In genomic region chr6:56842602-56843475, GRCh38 we compare ENCODE assay signal across 8 cellular contexts.
DNase-seq lines count a peak whose midpoint lies in the region; ATAC-seq and TF ChIP-seq lines count a peak whose summit lies in the region.

No MANE protein-coding gene starts in this region.

- 2 to 9% methylated on average over 47 of the region's 47 CpGs for WGBS in heart right ventricle, 2 donors

- intact Hi-C loops in heart right ventricle (cut with DNase I), result loop anchor here in 4 of 10 donors (2.0 to 10.0 kb wide), 6 partner anchors 36 to 468 kb away; partner anchors contain the start of gene DST (in 1 of the 4)

- peaks cover 0 to 13% (median 0%) of the 10 kb centered on the region in 7 donors for H3K27me3 ChIP-seq in heart right ventricle
- no peaks in the 10 kb centered on the region for H3K27me3 ChIP-seq in parathyroid adenoma (ENCODE audit: control insufficient read depth, insufficient read depth, low read length)

- H2AFZ ChIP-seq in parathyroid adenoma, result peak overlapping the region; percentile 95

- TF ChIP-seq CTCF in heart right ventricle (IDR thresholded peaks at IDR 0.05) (no peak), parathyroid adenoma (IDR thresholded peaks at IDR 0.05) (no peak)

- H3K36me3 ChIP-seq in heart right ventricle (no peaks in the 10 kb centered on the region), parathyroid adenoma (ENCODE audit: control insufficient read depth, insufficient read depth, low read length) (no peaks in the 10 kb centered on the region)

- no peak overlapping the region for H3K27ac Mint-ChIP-seq in activated naive CD4-positive, alpha-beta T cell treated with anti-CD3 and anti-CD28 coated beads, Interleukin-2, amount 50 U/mL, for 72 hours

- no peaks in the 10 kb centered on the region for H3K36me3 Mint-ChIP-seq in activated naive CD4-positive, alpha-beta T cell treated with anti-CD3 and anti-CD28 coated beads, Interleukin-2, amount 50 U/mL, for 72 hours

- peak overlapping the region; percentile 15 for H3K9ac ChIP-seq in parathyroid adenoma

- no peaks in the 10 kb centered on the region for H3K9me3 Mint-ChIP-seq in activated naive CD4-positive, alpha-beta T cell treated with anti-CD3 and anti-CD28 coated beads, Interleukin-2, amount 50 U/mL, for 72 hours

- DNase-seq in stimulated activated CD4-positive, alpha-beta T cell treated with anti-CD3 and anti-CD28 coated beads, Interleukin-4, amount 100 ng/mL, for 1 hour, result peak; percentile 5
- no peak for DNase-seq in stimulated activated CD4-positive, alpha-beta T cell treated with anti-CD3 and anti-CD28 coated beads, Interleukin-2, amount 100 ng/mL, for 48 hours
- peak; percentile 69 for DNase-seq in NCI-H2227 (lab: John Stamatoyannopoulos, UW; ENCODE audit: unreplicated experiment)
- DNase-seq in activated naive CD4-positive, alpha-beta T cell treated with anti-CD3 and anti-CD28 coated beads, Interleukin-2, amount 50 U/mL, for 72 hours (ENCODE audit: low spot score in 2 of 2), result peak in 1 of 2 donors; percentile 6
- peak; percentile 31 to 57 for DNase-seq in heart right ventricle

- ATAC-seq in HG02798 (IDR thresholded peaks at IDR 0.05; ENCODE audit: poor library complexity, unreplicated experiment), result peak; percentile 23
- ATAC-seq in activated naive CD4-positive, alpha-beta T cell treated with anti-CD3 and anti-CD28 coated beads, Interleukin-2, amount 50 U/mL, for 72 hours, result peak; percentile 8 to 25
- ATAC-seq in heart right ventricle, result peak; percentile 8 to 40 (median 20)
- ATAC-seq in HG03565 (IDR thresholded peaks at IDR 0.05; ENCODE audit: unreplicated experiment), result no peak

- H3K9me3 ChIP-seq in heart right ventricle, result no peaks in the 10 kb centered on the region
- H3K9me3 ChIP-seq in parathyroid adenoma (ENCODE audit: control insufficient read depth, low read length), result no peaks in the 10 kb centered on the region

- H3K4me3 ChIP-seq in heart right ventricle (peak overlapping the region; percentile 52 to 77 (median 70)), parathyroid adenoma (ENCODE audit: low read depth, low read length) (peak overlapping the region; percentile 47)

- H3K4me1 ChIP-seq in heart right ventricle, result peaks cover 0 to 65% (median 41%) of the 10 kb centered on the region in 9 donors
- peaks cover 2% of the 10 kb centered on the region for H3K4me1 ChIP-seq in parathyroid adenoma

- H3K27ac ChIP-seq in heart right ventricle, result peak overlapping the region; percentile 80 to 96 (median 91)
- H3K27ac ChIP-seq in parathyroid adenoma, result peak overlapping the region; percentile 46

- H3K4me2 ChIP-seq in parathyroid adenoma (ENCODE audit: low read length), result peak overlapping the region; percentile 87

- peaks cover 5% of the 10 kb centered on the region for H3K79me2 ChIP-seq in parathyroid adenoma

Comparison
In these comparisons a context has a peak if more than half of its experiments do, and no peak if none do; other contexts are left out.
1. DNase-seq: peak in stimulated activated CD4-positive, alpha-beta T cell treated with anti-CD3 and anti-CD28 coated beads, Interleukin-4, amount 100 ng/mL, for 1 hour (single experiment), NCI-H2227 (single experiment) and heart right ventricle (2 of 2); none in stimulated activated CD4-positive, alpha-beta T cell treated with anti-CD3 and anti-CD28 coated beads, Interleukin-2, amount 100 ng/mL, for 48 hours (0 of 2).